Comparison of ENCODE assay signal across 1 cellular context in the genomic region with DNA sequence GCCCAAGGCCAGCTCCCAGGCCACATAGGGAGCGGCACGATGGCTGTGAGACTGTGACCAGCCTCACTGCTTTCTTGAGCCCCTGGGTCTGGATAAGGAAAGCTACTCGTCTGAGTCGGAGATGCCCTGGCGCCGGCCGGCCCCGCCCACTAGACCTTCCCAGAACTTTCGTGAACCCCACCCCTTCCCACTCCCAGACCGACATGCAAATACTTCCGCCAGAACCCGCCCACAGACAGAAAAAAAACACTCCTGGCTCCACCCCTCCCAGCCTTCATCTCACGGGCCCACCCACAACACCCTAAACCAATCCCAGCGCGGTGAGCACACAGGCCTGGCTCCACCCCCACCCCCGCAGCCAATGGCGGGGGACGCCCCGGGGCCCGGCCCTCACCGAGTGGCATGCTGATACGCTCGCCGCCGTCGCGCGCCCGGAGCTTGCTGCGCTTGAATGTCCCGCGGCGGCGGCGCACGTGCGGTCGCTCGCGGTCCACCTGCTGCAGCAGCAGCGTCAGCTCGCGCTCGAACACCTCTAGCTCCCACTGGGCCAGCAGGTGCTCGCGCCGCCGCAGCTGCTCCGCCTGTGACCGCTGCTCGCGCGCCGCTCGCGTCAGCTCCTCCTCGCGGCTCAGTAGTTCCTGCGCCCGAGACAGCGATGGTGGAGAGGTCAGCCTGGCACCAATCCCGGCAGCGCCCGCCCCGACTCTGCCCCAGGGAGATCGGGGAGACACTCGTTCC.
TF ChIP-seq lines count a peak whose summit lies in the region.

No MANE protein-coding gene starts in this region.

TF ChIP-seq in GM12878, 131 proteins besides CTCF, POLR2A, EP300 and RAD21:
- TF ChIP-seq ZNF622 (IDR thresholded peaks at IDR 0.05) (no peak), ZBED1 (IDR thresholded peaks at IDR 0.05; ENCODE audit: borderline replicate concordance) (no peak), PRDM15 (CRISPR knock-in tag; IDR thresholded peaks at IDR 0.05) (no peak), GABPA (IDR thresholded peaks at IDR 0.05; ENCODE audit: low read depth) (no peak), CBX3 (IDR thresholded peaks at IDR 0.05; ENCODE audit: borderline replicate concordance, low read depth) (no peak), CEBPB (IDR thresholded peaks at IDR 0.05; ENCODE audit: borderline replicate concordance in 1 of 2, low read depth in 2 of 2, low read length in 2 of 2) (no peak), IKZF2 (IDR thresholded peaks at IDR 0.05) (no peak), RFX5 (IDR thresholded peaks at IDR 0.05; ENCODE audit: low read depth, low read length) (no peak), HDAC6 (IDR thresholded peaks at IDR 0.05; ENCODE audit: unreplicated experiment) (no peak)
- TF ChIP-seq, protein P1, sequence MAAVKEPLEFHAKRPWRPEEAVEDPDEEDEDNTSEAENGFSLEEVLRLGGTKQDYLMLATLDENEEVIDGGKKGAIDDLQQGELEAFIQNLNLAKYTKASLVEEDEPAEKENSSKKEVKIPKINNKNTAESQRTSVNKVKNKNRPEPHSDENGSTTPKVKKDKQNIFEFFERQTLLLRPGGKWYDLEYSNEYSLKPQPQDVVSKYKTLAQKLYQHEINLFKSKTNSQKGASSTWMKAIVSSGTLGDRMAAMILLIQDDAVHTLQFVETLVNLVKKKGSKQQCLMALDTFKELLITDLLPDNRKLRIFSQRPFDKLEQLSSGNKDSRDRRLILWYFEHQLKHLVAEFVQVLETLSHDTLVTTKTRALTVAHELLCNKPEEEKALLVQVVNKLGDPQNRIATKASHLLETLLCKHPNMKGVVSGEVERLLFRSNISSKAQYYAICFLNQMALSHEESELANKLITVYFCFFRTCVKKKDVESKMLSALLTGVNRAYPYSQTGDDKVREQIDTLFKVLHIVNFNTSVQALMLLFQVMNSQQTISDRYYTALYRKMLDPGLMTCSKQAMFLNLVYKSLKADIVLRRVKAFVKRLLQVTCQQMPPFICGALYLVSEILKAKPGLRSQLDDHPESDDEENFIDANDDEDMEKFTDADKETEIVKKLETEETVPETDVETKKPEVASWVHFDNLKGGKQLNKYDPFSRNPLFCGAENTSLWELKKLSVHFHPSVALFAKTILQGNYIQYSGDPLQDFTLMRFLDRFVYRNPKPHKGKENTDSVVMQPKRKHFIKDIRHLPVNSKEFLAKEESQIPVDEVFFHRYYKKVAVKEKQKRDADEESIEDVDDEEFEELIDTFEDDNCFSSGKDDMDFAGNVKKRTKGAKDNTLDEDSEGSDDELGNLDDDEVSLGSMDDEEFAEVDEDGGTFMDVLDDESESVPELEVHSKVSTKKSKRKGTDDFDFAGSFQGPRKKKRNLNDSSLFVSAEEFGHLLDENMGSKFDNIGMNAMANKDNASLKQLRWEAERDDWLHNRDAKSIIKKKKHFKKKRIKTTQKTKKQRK (IDR thresholded peaks at IDR 0.05; ENCODE audit: low read depth, low read length): no peak
- TF ChIP-seq, protein P2, sequence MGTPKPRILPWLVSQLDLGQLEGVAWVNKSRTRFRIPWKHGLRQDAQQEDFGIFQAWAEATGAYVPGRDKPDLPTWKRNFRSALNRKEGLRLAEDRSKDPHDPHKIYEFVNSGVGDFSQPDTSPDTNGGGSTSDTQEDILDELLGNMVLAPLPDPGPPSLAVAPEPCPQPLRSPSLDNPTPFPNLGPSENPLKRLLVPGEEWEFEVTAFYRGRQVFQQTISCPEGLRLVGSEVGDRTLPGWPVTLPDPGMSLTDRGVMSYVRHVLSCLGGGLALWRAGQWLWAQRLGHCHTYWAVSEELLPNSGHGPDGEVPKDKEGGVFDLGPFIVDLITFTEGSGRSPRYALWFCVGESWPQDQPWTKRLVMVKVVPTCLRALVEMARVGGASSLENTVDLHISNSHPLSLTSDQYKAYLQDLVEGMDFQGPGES (IDR thresholded peaks at IDR 0.05): no peak
- TF ChIP-seq, protein P3, sequence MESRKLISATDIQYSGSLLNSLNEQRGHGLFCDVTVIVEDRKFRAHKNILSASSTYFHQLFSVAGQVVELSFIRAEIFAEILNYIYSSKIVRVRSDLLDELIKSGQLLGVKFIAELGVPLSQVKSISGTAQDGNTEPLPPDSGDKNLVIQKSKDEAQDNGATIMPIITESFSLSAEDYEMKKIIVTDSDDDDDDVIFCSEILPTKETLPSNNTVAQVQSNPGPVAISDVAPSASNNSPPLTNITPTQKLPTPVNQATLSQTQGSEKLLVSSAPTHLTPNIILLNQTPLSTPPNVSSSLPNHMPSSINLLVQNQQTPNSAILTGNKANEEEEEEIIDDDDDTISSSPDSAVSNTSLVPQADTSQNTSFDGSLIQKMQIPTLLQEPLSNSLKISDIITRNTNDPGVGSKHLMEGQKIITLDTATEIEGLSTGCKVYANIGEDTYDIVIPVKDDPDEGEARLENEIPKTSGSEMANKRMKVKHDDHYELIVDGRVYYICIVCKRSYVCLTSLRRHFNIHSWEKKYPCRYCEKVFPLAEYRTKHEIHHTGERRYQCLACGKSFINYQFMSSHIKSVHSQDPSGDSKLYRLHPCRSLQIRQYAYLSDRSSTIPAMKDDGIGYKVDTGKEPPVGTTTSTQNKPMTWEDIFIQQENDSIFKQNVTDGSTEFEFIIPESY (IDR thresholded peaks at IDR 0.05): no peak
TF ChIP-seq in GM12878: peak in this region for 0.
